In genomic region chrX:74293343-74293946, GRCh38 we compare ENCODE assay signal across 1 cellular context.
TF ChIP-seq lines count a peak whose summit lies in the region.

No MANE protein-coding gene starts in this region.

TF ChIP-seq in HepG2, 621 proteins besides CTCF, POLR2A, EP300 and RAD21 (continued from another document):
- TF ChIP-seq, protein P1, sequence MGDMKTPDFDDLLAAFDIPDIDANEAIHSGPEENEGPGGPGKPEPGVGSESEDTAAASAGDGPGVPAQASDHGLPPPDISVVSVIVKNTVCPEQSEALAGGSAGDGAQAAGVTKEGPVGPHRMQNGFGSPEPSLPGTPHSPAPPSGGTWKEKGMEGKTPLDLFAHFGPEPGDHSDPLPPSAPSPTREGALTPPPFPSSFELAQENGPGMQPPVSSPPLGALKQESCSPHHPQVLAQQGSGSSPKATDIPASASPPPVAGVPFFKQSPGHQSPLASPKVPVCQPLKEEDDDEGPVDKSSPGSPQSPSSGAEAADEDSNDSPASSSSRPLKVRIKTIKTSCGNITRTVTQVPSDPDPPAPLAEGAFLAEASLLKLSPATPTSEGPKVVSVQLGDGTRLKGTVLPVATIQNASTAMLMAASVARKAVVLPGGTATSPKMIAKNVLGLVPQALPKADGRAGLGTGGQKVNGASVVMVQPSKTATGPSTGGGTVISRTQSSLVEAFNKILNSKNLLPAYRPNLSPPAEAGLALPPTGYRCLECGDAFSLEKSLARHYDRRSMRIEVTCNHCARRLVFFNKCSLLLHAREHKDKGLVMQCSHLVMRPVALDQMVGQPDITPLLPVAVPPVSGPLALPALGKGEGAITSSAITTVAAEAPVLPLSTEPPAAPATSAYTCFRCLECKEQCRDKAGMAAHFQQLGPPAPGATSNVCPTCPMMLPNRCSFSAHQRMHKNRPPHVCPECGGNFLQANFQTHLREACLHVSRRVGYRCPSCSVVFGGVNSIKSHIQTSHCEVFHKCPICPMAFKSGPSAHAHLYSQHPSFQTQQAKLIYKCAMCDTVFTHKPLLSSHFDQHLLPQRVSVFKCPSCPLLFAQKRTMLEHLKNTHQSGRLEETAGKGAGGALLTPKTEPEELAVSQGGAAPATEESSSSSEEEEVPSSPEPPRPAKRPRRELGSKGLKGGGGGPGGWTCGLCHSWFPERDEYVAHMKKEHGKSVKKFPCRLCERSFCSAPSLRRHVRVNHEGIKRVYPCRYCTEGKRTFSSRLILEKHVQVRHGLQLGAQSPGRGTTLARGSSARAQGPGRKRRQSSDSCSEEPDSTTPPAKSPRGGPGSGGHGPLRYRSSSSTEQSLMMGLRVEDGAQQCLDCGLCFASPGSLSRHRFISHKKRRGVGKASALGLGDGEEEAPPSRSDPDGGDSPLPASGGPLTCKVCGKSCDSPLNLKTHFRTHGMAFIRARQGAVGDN (CRISPR knock-in tag; IDR thresholded peaks at IDR 0.05): peak; percentile 64
- TF ChIP-seq YY1 (IDR thresholded peaks at IDR 0.05; ENCODE audit: insufficient read depth, insufficient replicate concordance, low read depth, low read length): peak; percentile 17
- no peak for TF ChIP-seq NR2F1 (CRISPR knock-in tag; IDR thresholded peaks at IDR 0.05)
- peak; percentile 25; the same call in 1 of the 2 replicates for TF ChIP-seq MAX (IDR thresholded peaks at IDR 0.05)
- no peak for TF ChIP-seq DZIP1 (CRISPR knock-in tag; IDR thresholded peaks at IDR 0.05)
- TF ChIP-seq SAP130 (CRISPR knock-in tag; IDR thresholded peaks at IDR 0.05; ENCODE audit: low read depth): peak; percentile 44; the same call in 1 of the 2 replicates
- TF ChIP-seq PATZ1 (CRISPR knock-in tag; IDR thresholded peaks at IDR 0.05): peak; percentile 46; the same call in 1 of the 2 replicates
